Comparison of ENCODE assay signal across 10 cellular contexts in the genomic region with DNA sequence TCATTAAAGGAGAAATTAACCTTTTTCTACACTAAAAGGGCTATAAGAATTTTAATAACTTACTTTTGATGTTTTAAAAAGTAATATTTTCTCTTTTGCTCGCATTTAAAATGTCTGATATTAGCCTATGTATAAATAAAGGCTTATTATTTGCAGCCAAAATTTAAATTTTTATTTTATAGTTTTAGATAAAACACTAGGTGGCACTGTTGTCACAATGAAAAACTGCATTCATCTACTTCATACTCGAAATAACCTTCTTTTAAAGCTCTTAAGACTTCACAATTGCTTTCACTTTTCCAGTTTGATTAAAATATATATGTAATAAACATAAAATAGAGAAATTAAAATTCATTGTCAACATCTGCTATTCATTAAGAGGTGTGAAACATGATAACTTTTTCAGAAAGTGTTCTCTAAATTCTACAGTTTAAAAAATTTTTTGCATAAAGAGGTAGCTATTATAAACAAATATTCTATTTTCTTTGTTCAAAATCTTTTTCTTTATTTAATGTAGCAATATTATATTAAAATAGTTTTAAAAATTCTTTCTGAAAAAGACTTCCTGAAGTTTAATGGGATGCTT.
DNase-seq lines count a peak whose midpoint lies in the region; ATAC-seq and TF ChIP-seq lines count a peak whose summit lies in the region.
"Had no signal": no experiment of that assay in that cellular context is flagged by ENCODE, and none has a peak within 500 bp of the region (broad histone marks: within the 10 kb centered on the region; RNA-seq: fewer than 3 reads in every experiment).

No MANE protein-coding gene starts in this region.

- H3K36me3 ChIP-seq in cardiac muscle cell (no peaks in the 10 kb centered on the region), right atrium auricular region (no peaks in the 10 kb centered on the region), OCI-LY7 (ENCODE audit: insufficient read depth, low read length) (no peaks in the 10 kb centered on the region), upper lobe of right lung (no peaks in the 10 kb centered on the region)
- H3K36me3 ChIP-seq: uterus had no signal

- no peak overlapping the region for H3K4me2 ChIP-seq in OCI-LY7 (ENCODE audit: low read length)

- H3K4me1 ChIP-seq in cardiac muscle cell (ENCODE audit: low read depth) (no peaks in the 10 kb centered on the region), right atrium auricular region (no peaks in the 10 kb centered on the region), OCI-LY7 (ENCODE audit: insufficient read depth, low read length, poor library complexity, severe bottlenecking) (no peaks in the 10 kb centered on the region), upper lobe of right lung (no peaks in the 10 kb centered on the region)
- H3K4me1 ChIP-seq: uterus had no signal

- H3K27ac ChIP-seq in cardiac muscle cell (no peak overlapping the region), right atrium auricular region (no peak overlapping the region), OCI-LY7 (ENCODE audit: low read depth, low read length, poor library complexity, severe bottlenecking) (no peak overlapping the region), upper lobe of right lung (no peak overlapping the region)
- H3K27ac ChIP-seq: uterus had no signal

- ATAC-seq in upper lobe of right lung, result no peak
- ATAC-seq in GM21576 (IDR thresholded peaks at IDR 0.05; ENCODE audit: unreplicated experiment), result no peak

- no peaks in the 10 kb centered on the region for H3K79me2 ChIP-seq in OCI-LY7 (ENCODE audit: insufficient read depth, low read depth, low read length)

- H3K9me3 ChIP-seq in cardiac muscle cell (ENCODE audit: low read depth) (no peaks in the 10 kb centered on the region), right atrium auricular region (no peaks in the 10 kb centered on the region), OCI-LY7 (ENCODE audit: low read length) (no peaks in the 10 kb centered on the region), upper lobe of right lung (no peaks in the 10 kb centered on the region)
- H3K9me3 ChIP-seq: uterus had no signal

- TF ChIP-seq CTCF in cardiac muscle cell (IDR thresholded peaks at IDR 0.05; ENCODE audit: low read depth, low read length) (peak; percentile 42), right atrium auricular region (IDR thresholded peaks at IDR 0.05) (peak in 1 of 2 donors; percentile 62), OCI-LY7 (conservative IDR thresholded peaks at IDR 0.05; ENCODE audit: low read length) (peak; percentile 86), fibroblast of mammary gland (conservative IDR thresholded peaks at IDR 0.05; ENCODE audit: control insufficient read depth, insufficient read depth, low read depth, low read length) (peak; percentile 39), upper lobe of right lung (IDR thresholded peaks at IDR 0.05) (peak; percentile 50)

- intact Hi-C loops in OCI-LY7 (cut with micrococcal nuclease; ENCODE audit: unreplicated experiment), result loop anchor here (2.0 to 5.0 kb wide), 2 partner anchors 474 to 664 kb away; no protein-coding TSS in a partner anchor
- intact Hi-C loops in upper lobe of right lung (cut with DNase I), result no loop called here

- H2AFZ ChIP-seq in OCI-LY7 (ENCODE audit: low read length), result no peak overlapping the region

- H4K20me1 ChIP-seq in OCI-LY7 (ENCODE audit: insufficient read depth, low read length), result no peaks in the 10 kb centered on the region

- H3K9me2 ChIP-seq in OCI-LY7 (ENCODE audit: insufficient read depth, low read length), result no peaks in the 10 kb centered on the region

- CTCF ChIA-PET in OCI-LY7 (lab: Charles Lee; ENCODE audit: unreplicated experiment), result no interaction called here

- no peak overlapping the region for H3K4me3 ChIP-seq in cardiac muscle cell
- no peak overlapping the region for H3K4me3 ChIP-seq in right atrium auricular region
- no peak overlapping the region for H3K4me3 ChIP-seq in OCI-LY7 (ENCODE audit: low read depth, low read length, poor library complexity, severe bottlenecking)
- no peak overlapping the region for H3K4me3 ChIP-seq in fibroblast of mammary gland (ENCODE audit: control insufficient read depth, low read depth, low read length)
- no peak overlapping the region for H3K4me3 ChIP-seq in upper lobe of right lung
- H3K4me3 ChIP-seq: lung, uterus had no signal

- H3K27me3 ChIP-seq in cardiac muscle cell (peaks cover 13% of the 10 kb centered on the region), right atrium auricular region (no peaks in the 10 kb centered on the region), upper lobe of right lung (no peaks in the 10 kb centered on the region)
- H3K27me3 ChIP-seq: uterus had no signal

- BruUV-seq in OCI-LY7 (replicated peaks; lab: Mats Ljungman, UMichigan), result no TSS peak

- POLR2A ChIA-PET in OCI-LY7 (lab: Charles Lee), result no interaction called here

- peak; percentile 38 to 40 for DNase-seq in cardiac muscle cell (ENCODE audit: low read depth in 1 of 2, low spot score in 1 of 2)
- DNase-seq in right atrium auricular region (ENCODE audit: low spot score), result no peak
- DNase-seq in OCI-LY7 (ENCODE audit: low spot score), result peak; percentile 27
- peak; percentile 26 for DNase-seq in fibroblast of mammary gland (ENCODE audit: low read depth)
- no peak for DNase-seq in upper lobe of right lung
- DNase-seq in stimulated activated CD8-positive, alpha-beta memory T cell treated with anti-CD3 and anti-CD28 coated beads, Interleukin-4, amount 100 ng/mL, for 48 hours, result no peak
- DNase-seq in activated naive CD4-positive, alpha-beta T cell treated with Interleukin-2 at 50 U/mL for 16 hours, result no peak
- DNase-seq: uterus had no signal

Comparison
In these comparisons a context has a peak if more than half of its experiments do, and no peak if none do; other contexts are left out.
1. DNase-seq: peak in cardiac muscle cell (2 of 2), OCI-LY7 (single experiment) and fibroblast of mammary gland (single experiment); none in right atrium auricular region (single experiment), upper lobe of right lung (single experiment), stimulated activated CD8-positive, alpha-beta memory T cell treated with anti-CD3 and anti-CD28 coated beads, Interleukin-4, amount 100 ng/mL, for 48 hours (single experiment) and activated naive CD4-positive, alpha-beta T cell treated with Interleukin-2 at 50 U/mL for 16 hours (single experiment).